Comparison of ENCODE assay signal across 14 cellular contexts in genomic region chr18:52286675-52287074, GRCh38. TPM values are rescaled to one million over a fixed set of nuclear protein-coding genes. Genes with fewer than 3 reads are reported as not detected.
DNase-seq lines count a peak whose midpoint lies in the region; ATAC-seq and TF ChIP-seq lines count a peak whose summit lies in the region.
"Had no signal": no experiment of that assay in that cellular context is flagged by ENCODE, and none has a peak within 500 bp of the region (broad histone marks: within the 10 kb centered on the region; RNA-seq: fewer than 3 reads in every experiment).

No MANE protein-coding gene starts in this region.

- peaks cover 35% of the 10 kb centered on the region for H3K4me1 ChIP-seq in A673 (ENCODE audit: insufficient read depth, low read length, poor library complexity, severe bottlenecking)
- peaks cover 11% of the 10 kb centered on the region for H3K4me1 ChIP-seq in mesodermal cell (ENCODE audit: control insufficient read depth, insufficient read depth, low read length, poor library complexity, severe bottlenecking)

- no peaks in the 10 kb centered on the region for H3K9me3 ChIP-seq in A673 (ENCODE audit: low read depth, low read length, poor library complexity, severe bottlenecking)
- H3K9me3 ChIP-seq in mesodermal cell (ENCODE audit: control insufficient read depth, low read length) = no peaks in the 10 kb centered on the region
- H3K9me3 ChIP-seq: BLaER1 treated with 17β-estradiol and CSF1 and Interleukin-3, amounts not matched to agents 10 nM and 100 nM had no signal

- H3K36me3 ChIP-seq in A673 (ENCODE audit: insufficient read depth, low read length, poor library complexity, severe bottlenecking) = no peaks in the 10 kb centered on the region
- no peaks in the 10 kb centered on the region for H3K36me3 ChIP-seq in mesodermal cell (ENCODE audit: control insufficient read depth, insufficient read depth, low read length)
- H3K36me3 ChIP-seq: BLaER1 treated with 17β-estradiol and CSF1 and Interleukin-3, amounts not matched to agents 10 nM and 100 nM had no signal

- no peaks in the 10 kb centered on the region for H3K27me3 ChIP-seq in A673 (replicated peaks; ENCODE audit: insufficient read depth, low read depth, low read length, poor library complexity)
- H3K27me3 ChIP-seq: BLaER1 treated with 17β-estradiol and CSF1 and Interleukin-3, amounts not matched to agents 10 nM and 100 nM had no signal

- no peak for ATAC-seq in WTC11
- no peak for ATAC-seq in HG02763 (IDR thresholded peaks at IDR 0.05; ENCODE audit: unreplicated experiment)
- no peak for ATAC-seq in HG02798 (IDR thresholded peaks at IDR 0.05; ENCODE audit: poor library complexity, unreplicated experiment)

- DNase-seq in A673 (ENCODE audit: low spot score) (no peak), NCI-H226 (peak; percentile 36), WTC11 (ENCODE audit: low spot score) (no peak), NOMO-1 (lab: John Stamatoyannopoulos, UW; ENCODE audit: unreplicated experiment in 2 of 2) (no peak)
- no peak for DNase-seq in activated naive CD4-positive, alpha-beta T cell treated with anti-CD3 and anti-CD28 coated beads for 36 hours
- DNase-seq: 8988T; ACHN; CD4-positive, CD25-positive, alpha-beta regulatory T cell; GF-D8; H7 had no signal

- POLR2A ChIA-PET in A673 (lab: Charles Lee; ENCODE audit: low non-redundant PET) (no interaction called here), WTC11 (lab: Charles Lee) (no interaction called here)

- H3K4me1 Mint-ChIP-seq in WTC11 = peaks cover 43% of the 10 kb centered on the region
- H3K4me1 Mint-ChIP-seq in activated naive CD4-positive, alpha-beta T cell treated with anti-CD3 and anti-CD28 coated beads for 36 hours (ENCODE audit: low read depth) = no peaks in the 10 kb centered on the region
- H3K4me1 Mint-ChIP-seq: CD4-positive, CD25-positive, alpha-beta regulatory T cell had no signal

- peaks cover 3% of the 10 kb centered on the region; the same call in 1 of the 2 replicates for H3K9me3 Mint-ChIP-seq in WTC11
- H3K9me3 Mint-ChIP-seq in activated naive CD4-positive, alpha-beta T cell treated with anti-CD3 and anti-CD28 coated beads for 36 hours = no peaks in the 10 kb centered on the region

- peak overlapping the region; percentile 11 for H3K4me3 ChIP-seq in A673 (ENCODE audit: low read depth, low read length, poor library complexity, severe bottlenecking)
- no peak overlapping the region for H3K4me3 ChIP-seq in mesodermal cell (ENCODE audit: extremely low read depth, insufficient read depth, low read length, poor library complexity, severe bottlenecking)
- H3K4me3 ChIP-seq: BLaER1 treated with 17β-estradiol and CSF1 and Interleukin-3, amounts not matched to agents 10 nM and 100 nM had no signal

- H3K36me3 Mint-ChIP-seq in WTC11 = no peaks in the 10 kb centered on the region
- no peaks in the 10 kb centered on the region for H3K36me3 Mint-ChIP-seq in activated naive CD4-positive, alpha-beta T cell treated with anti-CD3 and anti-CD28 coated beads for 36 hours (ENCODE audit: low read depth)
- H3K36me3 Mint-ChIP-seq: CD4-positive, CD25-positive, alpha-beta regulatory T cell had no signal

- peak overlapping the region; percentile 42 for H3K27ac Mint-ChIP-seq in WTC11
- H3K27ac Mint-ChIP-seq in activated naive CD4-positive, alpha-beta T cell treated with anti-CD3 and anti-CD28 coated beads for 36 hours = no peak overlapping the region
- H3K27ac Mint-ChIP-seq: CD4-positive, CD25-positive, alpha-beta regulatory T cell had no signal

- peak overlapping the region; percentile 74 for H3K27ac ChIP-seq in A673 (ENCODE audit: low read depth, low read length, poor library complexity, severe bottlenecking)
- peak overlapping the region; percentile 23 for H3K27ac ChIP-seq in mesodermal cell (ENCODE audit: low read depth, low read length, severe bottlenecking)
- H3K27ac ChIP-seq: BLaER1 treated with 17β-estradiol and CSF1 and Interleukin-3, amounts not matched to agents 10 nM and 100 nM had no signal

- no TSS peak for BruUV-seq in A673 (replicated peaks; lab: Mats Ljungman, UMichigan)

- TF ChIP-seq CTCF in A673 (conservative IDR thresholded peaks at IDR 0.05; ENCODE audit: low read depth, low read length) (no peak), WTC11 (IDR thresholded peaks at IDR 0.05) (no peak)

- 50 to 83% methylated on average over 2 to 5 of the region's 6 CpGs for WGBS in mesodermal cell (ENCODE audit: insufficient coverage in 2 of 2), 2 experiments

- H3K4me3 Mint-ChIP-seq in WTC11 = no peak overlapping the region
- no peak overlapping the region for H3K4me3 Mint-ChIP-seq in activated naive CD4-positive, alpha-beta T cell treated with anti-CD3 and anti-CD28 coated beads for 36 hours
- H3K4me3 Mint-ChIP-seq: CD4-positive, CD25-positive, alpha-beta regulatory T cell had no signal

- CTCF ChIA-PET in A673 (lab: Charles Lee) = no interaction called here
- CTCF ChIA-PET in WTC11 (lab: Charles Lee) = interaction anchor here (1.0 kb wide), 1 partner anchor 666 kb away, joined by 4 read pairs; no protein-coding TSS in a partner anchor
- CTCF ChIA-PET in activated naive CD4-positive, alpha-beta T cell treated with anti-CD3 and anti-CD28 coated beads for 36 hours (lab: Charles Lee) = no interaction called here

- no peaks in the 10 kb centered on the region for H3K27me3 Mint-ChIP-seq in WTC11 (ENCODE audit: low read depth)
- H3K27me3 Mint-ChIP-seq in activated naive CD4-positive, alpha-beta T cell treated with anti-CD3 and anti-CD28 coated beads for 36 hours (ENCODE audit: low read depth) = no peaks in the 10 kb centered on the region
- H3K27me3 Mint-ChIP-seq: CD4-positive, CD25-positive, alpha-beta regulatory T cell had no signal

- intact Hi-C loops in A673 (cut with micrococcal nuclease; ENCODE audit: unreplicated experiment) = loop anchor here (2.0 to 5.0 kb wide), 3 partner anchors 32 to 619 kb away; no protein-coding TSS in a partner anchor
- intact Hi-C loops in activated naive CD4-positive, alpha-beta T cell treated with anti-CD3 and anti-CD28 coated beads for 36 hours (cut with micrococcal nuclease) = no loop called here

TF ChIP-seq in WTC11, 78 proteins besides CTCF, POLR2A, EP300 and RAD21:
- no peak for TF ChIP-seq ZSCAN18 (CRISPR knock-in tag; IDR thresholded peaks at IDR 0.05)
- TF ChIP-seq ZNF512 (CRISPR knock-in tag; IDR thresholded peaks at IDR 0.05; ENCODE audit: borderline replicate concordance) = no peak
- TF ChIP-seq JAZF1 (CRISPR knock-in tag; IDR thresholded peaks at IDR 0.05) = no peak
- TF ChIP-seq SMAD4 (CRISPR knock-in tag; IDR thresholded peaks at IDR 0.05) = no peak
- TF ChIP-seq FOXK1 (CRISPR knock-in tag; IDR thresholded peaks at IDR 0.05) = no peak

RNA-seq across cellular contexts. Expression of gene DCC, which starts 53.3 kb away (rescaled TPM):
- total RNA-seq in A673 (2021) (93.0 and 99.5 TPM in 2 replicates), WTC11 (2021) (0.18 to 0.72 TPM (median 0.66 TPM) in 3 replicates)
- polyA plus RNA-seq in mesodermal cell (2013, experiment 1 of 2) = 4.5 TPM
- polyA plus RNA-seq in mesodermal cell (2013, experiment 2 of 2) = 4.2 TPM
- not detected for total RNA-seq in activated naive CD4-positive, alpha-beta T cell treated with anti-CD3 and anti-CD28 coated beads for 36 hours
- total RNA-seq: CD4-positive, CD25-positive, alpha-beta regulatory T cell had no signal
- polyA plus RNA-seq: CD4-positive, CD25-positive, alpha-beta regulatory T cell had no signal

Comparison
In these comparisons a context has a peak if more than half of its experiments do, and no peak if none do; other contexts are left out.
1. RNA of gene DCC, which starts 53.3 kb away (total RNA-seq): 93.0 to 99.5 TPM in A673; 0.18 to 0.72 TPM in WTC11 and not detected in activated naive CD4-positive, alpha-beta T cell treated with anti-CD3 and anti-CD28 coated beads for 36 hours; every median in the first group is over 10 times any median in the second.